In genomic region chr14:20680843-20681347, GRCh38 we compare ENCODE assay signal across 9 cellular contexts. TPM values are rescaled to one million over a fixed set of nuclear protein-coding genes. Genes with fewer than 3 reads are reported as not detected.
DNase-seq lines count a peak whose midpoint lies in the region; ATAC-seq and TF ChIP-seq lines count a peak whose summit lies in the region.
"Had no signal": no experiment of that assay in that cellular context is flagged by ENCODE, and none has a peak within 500 bp of the region (broad histone marks: within the 10 kb centered on the region; RNA-seq: fewer than 3 reads in every experiment).

No MANE protein-coding gene starts in this region.

- peak overlapping the region; percentile 97 for H3K27ac ChIP-seq in DND-41 (ENCODE audit: low read length)
- no peak overlapping the region for H3K27ac ChIP-seq in SJSA1
- peak overlapping the region; percentile 77 for H3K27ac ChIP-seq in urinary bladder (ENCODE audit: low read depth)

- ATAC-seq in DND-41 (ENCODE audit: insufficient read depth, low read depth) (peak; percentile 48), GM21576 (IDR thresholded peaks at IDR 0.05; ENCODE audit: unreplicated experiment) (peak; percentile 33)

- no peaks in the 10 kb centered on the region for H3K79me2 ChIP-seq in DND-41 (ENCODE audit: insufficient read depth, low read length)

- no peak for DNase-seq in DND-41
- DNase-seq in SJSA1 (ENCODE audit: low read depth in 1 of 2, low spot score in 2 of 2): no peak
- DNase-seq in iPS-NIHi11 (ENCODE audit: low spot score): peak; percentile 68
- DNase-seq in NCI-H2107 treated with DMSO at 0.1 percent for 48 hours (lab: John Stamatoyannopoulos, UW; ENCODE audit: unreplicated experiment): no peak
- DNase-seq in islet precursor cell: no peak
- no peak for DNase-seq in NCI-H2227 (lab: John Stamatoyannopoulos, UW; ENCODE audit: unreplicated experiment)

- peak overlapping the region; percentile 79 to 83; a peak in 3 of 4 replicates for H3K4me3 ChIP-seq in DND-41 (ENCODE audit: low read depth in 1 of 2, low read length in 2 of 2)
- peak overlapping the region; percentile 65 for H3K4me3 ChIP-seq in SJSA1
- H3K4me3 ChIP-seq in urinary bladder (ENCODE audit: low read depth, low read length): peak overlapping the region; percentile 55

- H3K4me1 ChIP-seq in DND-41 (ENCODE audit: insufficient read depth, low read length) (peaks cover 44% of the 10 kb centered on the region), SJSA1 (replicated peaks) (peaks cover 16% of the 10 kb centered on the region), urinary bladder (ENCODE audit: insufficient read depth) (no peaks in the 10 kb centered on the region)

- H3K9me3 ChIP-seq in DND-41 (ENCODE audit: insufficient read depth, low read length, severe bottlenecking): no peaks in the 10 kb centered on the region
- H3K9me3 ChIP-seq in SJSA1 (replicated peaks): no peaks in the 10 kb centered on the region

- H2AFZ ChIP-seq in DND-41 (ENCODE audit: low read depth, low read length): peak overlapping the region; percentile 91

- H3K27me3 ChIP-seq in DND-41 (ENCODE audit: insufficient read depth, low read length, poor library complexity) (peaks cover 4% of the 10 kb centered on the region), SJSA1 (replicated peaks) (no peaks in the 10 kb centered on the region)

- no peak for TF ChIP-seq CTCF in DND-41 (IDR thresholded peaks at IDR 0.05; ENCODE audit: borderline replicate concordance, extremely low read depth, low read length, poor library complexity, severe bottlenecking)

- WGBS in urinary bladder: 11% methylated on average over 7 of the region's 7 CpGs

- peak overlapping the region; percentile 93 for H3K4me2 ChIP-seq in DND-41 (ENCODE audit: insufficient read depth, low read length)

- no peaks in the 10 kb centered on the region for H4K20me1 ChIP-seq in DND-41 (ENCODE audit: insufficient read depth, low read length)

- H3K36me3 ChIP-seq in DND-41 (ENCODE audit: insufficient read depth, low read length) (no peaks in the 10 kb centered on the region), SJSA1 (no peaks in the 10 kb centered on the region; the same call in 1 of the 2 replicates), urinary bladder (ENCODE audit: insufficient read depth) (no peaks in the 10 kb centered on the region)

- peak overlapping the region; percentile 96 for H3K9ac ChIP-seq in DND-41 (ENCODE audit: low read depth, low read length)

RNA-seq across cellular contexts. Expression of gene RNASE4, which starts 3.5 kb away (rescaled TPM):
- 0.63 and 4.6 TPM in 2 replicates for total RNA-seq in SJSA1 (2014; rRNA removed; shearing (Covaris generic))
- total RNA-seq in urinary bladder: 39.5 TPM
- 135 TPM for polyA plus RNA-seq in urinary bladder

RNA-seq across cellular contexts. Expression of gene ANG, which starts 7.7 kb away (rescaled TPM):
- total RNA-seq in SJSA1 (2014; rRNA removed; shearing (Covaris generic)): 2.7 and 4.4 TPM in 2 replicates
- 7.8 TPM for total RNA-seq in urinary bladder
- polyA plus RNA-seq in urinary bladder: 47.3 TPM

RNA-seq across cellular contexts. Expression of gene OR6S1, which starts 39.4 kb away (rescaled TPM):
- not detected in 2 replicates for total RNA-seq in SJSA1 (2014; rRNA removed; shearing (Covaris generic))
- not detected for total RNA-seq in urinary bladder
- polyA plus RNA-seq in urinary bladder: not detected
- total RNA-seq: SK-MEL-5 had no signal
